ENCODE assay signal across 14 cellular contexts in genomic region chr4:177479063-177479462, GRCh38. TPM values are rescaled to one million over a fixed set of nuclear protein-coding genes. Genes with fewer than 3 reads are reported as not detected.
DNase-seq lines count a peak whose midpoint lies in the region; TF ChIP-seq lines count a peak whose summit lies in the region.
"Had no signal": no experiment of that assay in that cellular context is flagged by ENCODE, and none has a peak within 500 bp of the region (broad histone marks: within the 10 kb centered on the region; RNA-seq: fewer than 3 reads in every experiment).

No MANE protein-coding gene starts in this region.

- H2AFZ ChIP-seq in GM23248 = peak overlapping the region; percentile 57; the same call in 1 of the 2 replicates

- no peak for TF ChIP-seq POLR2A in prostate gland (IDR thresholded peaks at IDR 0.05)

- H3K4me1 ChIP-seq in GM23248 (ENCODE audit: insufficient read depth) (peaks cover 48% of the 10 kb centered on the region), prostate gland (replicated peaks) (no peaks in the 10 kb centered on the region), SJCRH30 (no peaks in the 10 kb centered on the region)
- H3K4me1 ChIP-seq: Caco-2 had no signal

- TF ChIP-seq CTCF in prostate gland (IDR thresholded peaks at IDR 0.05) = no peak

- H3K79me2 ChIP-seq in GM23248 (ENCODE audit: insufficient read depth) = no peaks in the 10 kb centered on the region

- H3K4me2 ChIP-seq in GM23248 (ENCODE audit: unreplicated experiment) = no peak overlapping the region

- H3F3A ChIP-seq in GM23248 (ENCODE audit: insufficient read depth) = peaks cover 37% of the 10 kb centered on the region

- in situ Hi-C loops in GM23248 (cut with MboI) = no loop called here

- intact Hi-C loops in prostate gland (cut with DNase I) = no loop called here

- H3K9me2 ChIP-seq in GM23248 (ENCODE audit: insufficient read depth) = no peaks in the 10 kb centered on the region

- H3K4me3 ChIP-seq in GM23248 (no peak overlapping the region), prostate gland (no peak overlapping the region), SJCRH30 (no peak overlapping the region)

- WGBS in GM23248 (ENCODE audit: low coverage in 1 of 2, low lambda C conversion rate in 2 of 2, missing lambda C conversion rate in 2 of 2), 2 experiments = 65 to 68% methylated on average over 4 of the region's 4 CpGs
- WGBS in prostate gland = 79% methylated on average over 4 of the region's 4 CpGs

- H3K9ac ChIP-seq in GM23248 = no peak overlapping the region

- H3K27me3 ChIP-seq in GM23248 (replicated peaks; ENCODE audit: insufficient read depth) (no peaks in the 10 kb centered on the region), prostate gland (replicated peaks; ENCODE audit: insufficient read depth) (no peaks in the 10 kb centered on the region), SJCRH30 (no peaks in the 10 kb centered on the region)

- H3K27ac ChIP-seq in GM23248 (0 out of 2 replicates have a peak overlapping the region, but pooled peaks have one; percentile 3), prostate gland (no peak overlapping the region), SJCRH30 (no peak overlapping the region)

- H3K36me3 ChIP-seq in GM23248 (ENCODE audit: low read depth) = no peaks in the 10 kb centered on the region
- H3K36me3 ChIP-seq in prostate gland = no peaks in the 10 kb centered on the region
- no peaks in the 10 kb centered on the region for H3K36me3 ChIP-seq in SJCRH30

- H3K9me3 ChIP-seq in GM23248 (ENCODE audit: low read depth) = no peaks in the 10 kb centered on the region
- no peaks in the 10 kb centered on the region for H3K9me3 ChIP-seq in prostate gland
- no peaks in the 10 kb centered on the region for H3K9me3 ChIP-seq in SJCRH30 (replicated peaks)
- H3K9me3 ChIP-seq: Caco-2 had no signal

- H4K20me1 ChIP-seq in GM23248 (ENCODE audit: insufficient read depth) = no peaks in the 10 kb centered on the region

- no peak for DNase-seq in GM23248
- peak; percentile 13 for DNase-seq in SK-N-DZ (ENCODE audit: low spot score)
- DNase-seq in amniotic epithelial cell (ENCODE audit: low read depth) = peak; percentile 84
- DNase-seq in germinal center (ENCODE audit: low spot score) = no peak
- no peak for DNase-seq in prostate gland (ENCODE audit: low spot score)
- no peak for DNase-seq in SJCRH30
- DNase-seq in NCI-H2171 treated with DMSO at 0.1 percent for 48 hours (lab: John Stamatoyannopoulos, UW) = no peak
- DNase-seq: AML-193; Caco-2; CD4-positive, alpha-beta memory T cell; DMS153; DND-41; H7; HCEC 1CT had no signal

RNA-seq across cellular contexts. Expression of gene AGA, which starts 36.8 kb away (rescaled TPM):
- total RNA-seq in GM23248 (2014; rRNA removed; shearing (Covaris generic)) = 60.2 and 68.7 TPM in 2 replicates
- 45.9 and 50.7 TPM in 2 replicates for polyA plus RNA-seq in GM23248 (2016; fragmentation: Nextera tagmentation; extraction: Ambion mirVana)
- 8.4 and 9.7 TPM in 2 replicates for polyA plus RNA-seq in SK-N-DZ (2014; cell fraction: cytosol; rRNA removed)
- polyA plus RNA-seq in SK-N-DZ (2014; cell fraction: nucleus; rRNA removed) = 4.2 and 5.2 TPM in 2 replicates
- total RNA-seq in prostate gland = 10 to 100 TPM; 40.0 to 42.3 TPM
- 1.5 and 1.9 TPM in 2 replicates for total RNA-seq in SJCRH30 (2014; rRNA removed; shearing (Covaris generic))

Comparison
In these comparisons a context has a peak if more than half of its experiments do, and no peak if none do; other contexts are left out.
1. DNase-seq: peak in SK-N-DZ (single experiment) and amniotic epithelial cell (single experiment); none in GM23248 (single experiment), germinal center (single experiment), prostate gland (single experiment), SJCRH30 (0 of 2) and NCI-H2171 treated with DMSO at 0.1 percent for 48 hours (single experiment).
2. RNA of gene AGA, which starts 36.8 kb away (total RNA-seq): 60.2 to 68.7 TPM in GM23248 and 40.0 to 42.3 TPM in prostate gland; 1.5 to 1.9 TPM in SJCRH30; every median in the first group is over 10 times any median in the second.